In genomic region chr22:39520054-39520873, GRCh38 we compare ENCODE assay signal across 8 cellular contexts. TPM values are rescaled to one million over a fixed set of nuclear protein-coding genes. Genes with fewer than 3 reads are reported as not detected.
DNase-seq lines count a peak whose midpoint lies in the region; ATAC-seq, FAIRE-seq and TF ChIP-seq lines count a peak whose summit lies in the region.

TSS of gene ATF4 (plus strand) at chr22:39520562. CDS start at chr22:39521446, 884 bp downstream.

- peak; percentile 60 for FAIRE-seq in pancreas (lab: Jason Lieb, UNC)

- H3K27ac ChIP-seq in pancreas (peak within 1 kb of the TSS; percentile 94 to 99 (median 97)), tibial artery (peak within 1 kb of the TSS; percentile 98 to 99)

- intact Hi-C loops in Right ventricle myocardium inferior (cut with DNase I) (loop anchor here (2.0 to 10.0 kb wide), 2 partner anchors 17 to 345 kb away; partner anchors contain the start of gene MIEF1), pancreas (cut with DNase I) (loop anchor here in 1 of 3 donors (10.0 kb wide), 2 partner anchors 205 to 345 kb away; partner anchors contain the start of gene RPL3), tibial artery (cut with DNase I; ENCODE audit: low total_unique reads) (loop anchor here (5.0 to 10.0 kb wide), 3 partner anchors 85 to 368 kb away; partner anchors contain the start of genes CBX7 and TAB1)

- no peaks in the 10 kb centered on the region for H3K9me3 Mint-ChIP-seq in activated naive CD8-positive, alpha-beta T cell treated with anti-CD3 and anti-CD28 coated beads, Interleukin-2, amount 50 U/mL, for 24 hours

- TF ChIP-seq CTCF in GM12865 (IDR thresholded peaks at IDR 0.05; ENCODE audit: insufficient read depth, low read depth, low read length, missing control alignments) (no peak), pancreas (IDR thresholded peaks at IDR 0.05) (no peak), tibial artery (IDR thresholded peaks at IDR 0.05) (no peak)

- H3K27ac Mint-ChIP-seq in activated naive CD8-positive, alpha-beta T cell treated with anti-CD3 and anti-CD28 coated beads, Interleukin-2, amount 50 U/mL, for 24 hours: peak within 1 kb of the TSS; percentile 100

- peaks cover 3% of the 10 kb centered on the region for H3K27me3 Mint-ChIP-seq in activated naive CD8-positive, alpha-beta T cell treated with anti-CD3 and anti-CD28 coated beads, Interleukin-2, amount 50 U/mL, for 24 hours

- H3K4me1 ChIP-seq in pancreas (peaks cover 3 to 22% (median 7%) of the 10 kb centered on the region in 3 donors), tibial artery (peaks cover 5 to 53% (median 44%) of the 10 kb centered on the region in 4 donors)

- DNase-seq in GM12865 (ENCODE audit: low read depth) (peak; percentile 100), NCI-H1417 treated with DMSO at 0.1 percent for 48 hours (lab: John Stamatoyannopoulos, UW) (peak; percentile 80), SW480 (ENCODE audit: low spot score) (peak; percentile 99), Right ventricle myocardium inferior (ENCODE audit: missing footprints) (peak; percentile 99), pancreas (peak; percentile 95 to 99 (median 98)), tibial artery (peak; percentile 99)
- peak; percentile 96 for DNase-seq in activated naive CD8-positive, alpha-beta T cell treated with anti-CD3 and anti-CD28 coated beads, Interleukin-2, amount 50 U/mL, for 24 hours

- H3K36me3 Mint-ChIP-seq in activated naive CD8-positive, alpha-beta T cell treated with anti-CD3 and anti-CD28 coated beads, Interleukin-2, amount 50 U/mL, for 24 hours (ENCODE audit: low read depth): peaks cover 63% of the 10 kb centered on the region

- H3K9me3 ChIP-seq in pancreas (no peaks in the 10 kb centered on the region), tibial artery (no peaks in the 10 kb centered on the region)

- peaks cover 4 to 33% (median 20%) of the 10 kb centered on the region in 3 donors for H3K36me3 ChIP-seq in pancreas
- peaks cover 41 to 71% (median 45%) of the 10 kb centered on the region in 3 donors for H3K36me3 ChIP-seq in tibial artery

- WGBS in pancreas, 2 donors: 0% methylated on average over 71 to 74 of the region's 74 CpGs

- H3K4me1 Mint-ChIP-seq in activated naive CD8-positive, alpha-beta T cell treated with anti-CD3 and anti-CD28 coated beads, Interleukin-2, amount 50 U/mL, for 24 hours: peaks cover 71% of the 10 kb centered on the region

- ATAC-seq in HG02763 (IDR thresholded peaks at IDR 0.05; ENCODE audit: unreplicated experiment): peak; percentile 69
- peak; percentile 91 for ATAC-seq in activated naive CD8-positive, alpha-beta T cell treated with anti-CD3 and anti-CD28 coated beads, Interleukin-2, amount 50 U/mL, for 24 hours
- ATAC-seq in Right ventricle myocardium inferior: peak; percentile 88
- peak; percentile 85 to 93 (median 86) for ATAC-seq in pancreas

- H3K27me3 ChIP-seq in pancreas (no peaks in the 10 kb centered on the region), tibial artery (no peaks in the 10 kb centered on the region)

- H3K4me3 ChIP-seq in GM12865 (ENCODE audit: low read depth, low read length) (peak within 1 kb of the TSS; percentile 91), pancreas (peak within 1 kb of the TSS; percentile 97 to 100 (median 99)), tibial artery (peak within 1 kb of the TSS; percentile 84 to 90)

- peak within 1 kb of the TSS; percentile 95 for H3K4me3 Mint-ChIP-seq in activated naive CD8-positive, alpha-beta T cell treated with anti-CD3 and anti-CD28 coated beads, Interleukin-2, amount 50 U/mL, for 24 hours

RNA-seq across cellular contexts. Expression of gene ATF4, which starts in this region (rescaled TPM):
- 204 TPM for total RNA-seq in Right ventricle myocardium inferior
- total RNA-seq in pancreas: 100 to 1,000 TPM; 155 to 472 (median 217) TPM
- 100 to 1,000 TPM; 418 to 423 TPM for polyA plus RNA-seq in pancreas

Comparison
In these comparisons a context has a peak if more than half of its experiments do, and no peak if none do; other contexts are left out.
1. Peak in every context shown above with its lines: DNase-seq, ATAC-seq, H3K4me3 ChIP-seq and H3K27ac ChIP-seq.